ENCODE assay signal across 1 cellular context in the genomic region with DNA sequence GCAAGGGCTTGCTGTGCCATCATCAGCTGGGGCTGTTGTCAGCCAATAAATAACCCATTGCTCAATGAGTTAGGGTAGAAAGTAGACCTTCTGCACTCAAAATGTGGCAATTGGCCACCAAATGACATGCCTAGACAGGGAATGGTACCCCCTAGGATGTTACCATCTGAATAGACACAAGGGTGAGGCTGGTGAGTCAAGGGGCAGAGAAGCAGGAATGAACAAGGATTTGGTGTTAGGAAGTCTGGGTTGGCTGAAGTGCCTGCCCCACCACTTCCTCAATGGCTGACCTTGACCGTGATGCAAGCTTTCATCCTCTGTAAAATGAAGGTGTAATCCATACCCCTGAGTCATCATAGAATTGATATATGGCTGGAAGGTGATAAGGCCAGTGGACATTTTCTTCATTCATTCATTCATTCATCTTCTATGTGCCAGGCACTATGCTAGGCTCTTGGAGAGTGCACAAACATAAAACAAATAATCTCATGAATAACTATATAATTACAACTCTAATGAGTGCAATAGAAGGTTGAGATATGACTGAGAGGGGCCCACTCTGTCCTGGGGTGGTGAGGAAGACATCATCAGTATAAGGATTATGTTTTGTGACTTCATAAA.
TF ChIP-seq lines count a peak whose summit lies in the region.

No MANE protein-coding gene starts in this region.

TF ChIP-seq in H1, 55 proteins besides CTCF, POLR2A, EP300 and RAD21:
- TF ChIP-seq RNF2 (IDR thresholded peaks at IDR 0.05; ENCODE audit: borderline replicate concordance, low read depth, low read length, missing control alignments, poor library complexity, severe bottlenecking) (no peak), JUN (IDR thresholded peaks at IDR 0.05; ENCODE audit: low read depth, low read length) (no peak), JUND (IDR thresholded peaks at IDR 0.05; ENCODE audit: low read length) (no peak), KDM5A (IDR thresholded peaks at IDR 0.05; ENCODE audit: low read length) (no peak), CHD2 (IDR thresholded peaks at IDR 0.05; ENCODE audit: low read length) (no peak), PHF8 (conservative IDR thresholded peaks at IDR 0.05; ENCODE audit: low read depth, low read length) (no peak), POLR2AphosphoS5 (IDR thresholded peaks at IDR 0.05; ENCODE audit: low read depth, low read length) (no peak), TAF7 (optimal IDR thresholded peaks at IDR 0.05; ENCODE audit: borderline replicate concordance, low read depth, low read length) (no peak), KDM1A (IDR thresholded peaks at IDR 0.05; ENCODE audit: borderline replicate concordance, low read length) (no peak), SP4 (IDR thresholded peaks at IDR 0.05; ENCODE audit: low read length) (no peak), SIX5 (IDR thresholded peaks at IDR 0.05; ENCODE audit: low read depth, low read length) (no peak)
- TF ChIP-seq, protein P1, sequence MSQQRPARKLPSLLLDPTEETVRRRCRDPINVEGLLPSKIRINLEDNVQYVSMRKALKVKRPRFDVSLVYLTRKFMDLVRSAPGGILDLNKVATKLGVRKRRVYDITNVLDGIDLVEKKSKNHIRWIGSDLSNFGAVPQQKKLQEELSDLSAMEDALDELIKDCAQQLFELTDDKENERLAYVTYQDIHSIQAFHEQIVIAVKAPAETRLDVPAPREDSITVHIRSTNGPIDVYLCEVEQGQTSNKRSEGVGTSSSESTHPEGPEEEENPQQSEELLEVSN (IDR thresholded peaks at IDR 0.05): no peak
- TF ChIP-seq, protein P2, sequence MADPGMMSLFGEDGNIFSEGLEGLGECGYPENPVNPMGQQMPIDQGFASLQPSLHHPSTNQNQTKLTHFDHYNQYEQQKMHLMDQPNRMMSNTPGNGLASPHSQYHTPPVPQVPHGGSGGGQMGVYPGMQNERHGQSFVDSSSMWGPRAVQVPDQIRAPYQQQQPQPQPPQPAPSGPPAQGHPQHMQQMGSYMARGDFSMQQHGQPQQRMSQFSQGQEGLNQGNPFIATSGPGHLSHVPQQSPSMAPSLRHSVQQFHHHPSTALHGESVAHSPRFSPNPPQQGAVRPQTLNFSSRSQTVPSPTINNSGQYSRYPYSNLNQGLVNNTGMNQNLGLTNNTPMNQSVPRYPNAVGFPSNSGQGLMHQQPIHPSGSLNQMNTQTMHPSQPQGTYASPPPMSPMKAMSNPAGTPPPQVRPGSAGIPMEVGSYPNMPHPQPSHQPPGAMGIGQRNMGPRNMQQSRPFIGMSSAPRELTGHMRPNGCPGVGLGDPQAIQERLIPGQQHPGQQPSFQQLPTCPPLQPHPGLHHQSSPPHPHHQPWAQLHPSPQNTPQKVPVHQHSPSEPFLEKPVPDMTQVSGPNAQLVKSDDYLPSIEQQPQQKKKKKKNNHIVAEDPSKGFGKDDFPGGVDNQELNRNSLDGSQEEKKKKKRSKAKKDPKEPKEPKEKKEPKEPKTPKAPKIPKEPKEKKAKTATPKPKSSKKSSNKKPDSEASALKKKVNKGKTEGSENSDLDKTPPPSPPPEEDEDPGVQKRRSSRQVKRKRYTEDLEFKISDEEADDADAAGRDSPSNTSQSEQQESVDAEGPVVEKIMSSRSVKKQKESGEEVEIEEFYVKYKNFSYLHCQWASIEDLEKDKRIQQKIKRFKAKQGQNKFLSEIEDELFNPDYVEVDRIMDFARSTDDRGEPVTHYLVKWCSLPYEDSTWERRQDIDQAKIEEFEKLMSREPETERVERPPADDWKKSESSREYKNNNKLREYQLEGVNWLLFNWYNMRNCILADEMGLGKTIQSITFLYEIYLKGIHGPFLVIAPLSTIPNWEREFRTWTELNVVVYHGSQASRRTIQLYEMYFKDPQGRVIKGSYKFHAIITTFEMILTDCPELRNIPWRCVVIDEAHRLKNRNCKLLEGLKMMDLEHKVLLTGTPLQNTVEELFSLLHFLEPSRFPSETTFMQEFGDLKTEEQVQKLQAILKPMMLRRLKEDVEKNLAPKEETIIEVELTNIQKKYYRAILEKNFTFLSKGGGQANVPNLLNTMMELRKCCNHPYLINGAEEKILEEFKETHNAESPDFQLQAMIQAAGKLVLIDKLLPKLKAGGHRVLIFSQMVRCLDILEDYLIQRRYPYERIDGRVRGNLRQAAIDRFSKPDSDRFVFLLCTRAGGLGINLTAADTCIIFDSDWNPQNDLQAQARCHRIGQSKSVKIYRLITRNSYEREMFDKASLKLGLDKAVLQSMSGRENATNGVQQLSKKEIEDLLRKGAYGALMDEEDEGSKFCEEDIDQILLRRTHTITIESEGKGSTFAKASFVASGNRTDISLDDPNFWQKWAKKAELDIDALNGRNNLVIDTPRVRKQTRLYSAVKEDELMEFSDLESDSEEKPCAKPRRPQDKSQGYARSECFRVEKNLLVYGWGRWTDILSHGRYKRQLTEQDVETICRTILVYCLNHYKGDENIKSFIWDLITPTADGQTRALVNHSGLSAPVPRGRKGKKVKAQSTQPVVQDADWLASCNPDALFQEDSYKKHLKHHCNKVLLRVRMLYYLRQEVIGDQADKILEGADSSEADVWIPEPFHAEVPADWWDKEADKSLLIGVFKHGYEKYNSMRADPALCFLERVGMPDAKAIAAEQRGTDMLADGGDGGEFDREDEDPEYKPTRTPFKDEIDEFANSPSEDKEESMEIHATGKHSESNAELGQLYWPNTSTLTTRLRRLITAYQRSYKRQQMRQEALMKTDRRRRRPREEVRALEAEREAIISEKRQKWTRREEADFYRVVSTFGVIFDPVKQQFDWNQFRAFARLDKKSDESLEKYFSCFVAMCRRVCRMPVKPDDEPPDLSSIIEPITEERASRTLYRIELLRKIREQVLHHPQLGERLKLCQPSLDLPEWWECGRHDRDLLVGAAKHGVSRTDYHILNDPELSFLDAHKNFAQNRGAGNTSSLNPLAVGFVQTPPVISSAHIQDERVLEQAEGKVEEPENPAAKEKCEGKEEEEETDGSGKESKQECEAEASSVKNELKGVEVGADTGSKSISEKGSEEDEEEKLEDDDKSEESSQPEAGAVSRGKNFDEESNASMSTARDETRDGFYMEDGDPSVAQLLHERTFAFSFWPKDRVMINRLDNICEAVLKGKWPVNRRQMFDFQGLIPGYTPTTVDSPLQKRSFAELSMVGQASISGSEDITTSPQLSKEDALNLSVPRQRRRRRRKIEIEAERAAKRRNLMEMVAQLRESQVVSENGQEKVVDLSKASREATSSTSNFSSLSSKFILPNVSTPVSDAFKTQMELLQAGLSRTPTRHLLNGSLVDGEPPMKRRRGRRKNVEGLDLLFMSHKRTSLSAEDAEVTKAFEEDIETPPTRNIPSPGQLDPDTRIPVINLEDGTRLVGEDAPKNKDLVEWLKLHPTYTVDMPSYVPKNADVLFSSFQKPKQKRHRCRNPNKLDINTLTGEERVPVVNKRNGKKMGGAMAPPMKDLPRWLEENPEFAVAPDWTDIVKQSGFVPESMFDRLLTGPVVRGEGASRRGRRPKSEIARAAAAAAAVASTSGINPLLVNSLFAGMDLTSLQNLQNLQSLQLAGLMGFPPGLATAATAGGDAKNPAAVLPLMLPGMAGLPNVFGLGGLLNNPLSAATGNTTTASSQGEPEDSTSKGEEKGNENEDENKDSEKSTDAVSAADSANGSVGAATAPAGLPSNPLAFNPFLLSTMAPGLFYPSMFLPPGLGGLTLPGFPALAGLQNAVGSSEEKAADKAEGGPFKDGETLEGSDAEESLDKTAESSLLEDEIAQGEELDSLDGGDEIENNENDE (IDR thresholded peaks at IDR 0.05; ENCODE audit: insufficient replicate concordance, low read length): no peak
- TF ChIP-seq, protein P3, sequence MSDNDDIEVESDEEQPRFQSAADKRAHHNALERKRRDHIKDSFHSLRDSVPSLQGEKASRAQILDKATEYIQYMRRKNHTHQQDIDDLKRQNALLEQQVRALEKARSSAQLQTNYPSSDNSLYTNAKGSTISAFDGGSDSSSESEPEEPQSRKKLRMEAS (IDR thresholded peaks at IDR 0.05): no peak
- TF ChIP-seq, protein P4, sequence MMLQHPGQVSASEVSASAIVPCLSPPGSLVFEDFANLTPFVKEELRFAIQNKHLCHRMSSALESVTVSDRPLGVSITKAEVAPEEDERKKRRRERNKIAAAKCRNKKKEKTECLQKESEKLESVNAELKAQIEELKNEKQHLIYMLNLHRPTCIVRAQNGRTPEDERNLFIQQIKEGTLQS (IDR thresholded peaks at IDR 0.05; ENCODE audit: insufficient read depth, low read depth, low read length): no peak
